8 cellular contexts compared by ENCODE assay signal in genomic region chr9:105157178-105157583, GRCh38.
DNase-seq lines count a peak whose midpoint lies in the region; ATAC-seq and TF ChIP-seq lines count a peak whose summit lies in the region.

No MANE protein-coding gene starts in this region.

- TF ChIP-seq RAD21 in liver (IDR thresholded peaks at IDR 0.05), result peak; percentile 90 to 91

- no peaks in the 10 kb centered on the region for H3K27me3 ChIP-seq in RWPE2 (ENCODE audit: insufficient read depth, poor library complexity, severe bottlenecking)
- H3K27me3 ChIP-seq in liver (ENCODE audit: control insufficient read depth in 4 of 4, insufficient read depth in 4 of 4, low read length in 3 of 4), result no peaks in the 10 kb centered on the region
- no peaks in the 10 kb centered on the region for H3K27me3 ChIP-seq in subcutaneous abdominal adipose tissue (ENCODE audit: control insufficient read depth in 5 of 5, insufficient read depth in 4 of 5, low read length in 5 of 5)

- no peak overlapping the region for H3K9ac ChIP-seq in liver (ENCODE audit: low read depth in 1 of 2, low read length in 2 of 2)
- H3K9ac ChIP-seq in subcutaneous abdominal adipose tissue (ENCODE audit: low read length in 5 of 5), result no peak overlapping the region

- H3K4me1 ChIP-seq in RWPE2 (ENCODE audit: insufficient read depth, poor library complexity, severe bottlenecking) (peaks cover 14% of the 10 kb centered on the region), liver (ENCODE audit: control insufficient read depth in 4 of 4, insufficient read depth in 4 of 4, low read length in 3 of 4) (peaks cover 0 to 3% (median 0%) of the 10 kb centered on the region in 4 donors), subcutaneous abdominal adipose tissue (ENCODE audit: control insufficient read depth in 5 of 5, insufficient read depth in 5 of 5, low read length in 5 of 5) (peaks cover 0 to 7% (median 3%) of the 10 kb centered on the region in 5 donors)

- H3K4me3 ChIP-seq in RWPE2 (ENCODE audit: severe bottlenecking), result no peak overlapping the region
- no peak overlapping the region for H3K4me3 ChIP-seq in coronary artery
- H3K4me3 ChIP-seq in liver (ENCODE audit: low read depth in 1 of 3, low read length in 3 of 3), result no peak overlapping the region
- H3K4me3 ChIP-seq in subcutaneous abdominal adipose tissue (ENCODE audit: low read depth in 1 of 5, low read length in 5 of 5), result no peak overlapping the region

- in situ Hi-C loops in KBM-7 (cut with MboI; ENCODE audit: low pct_unique_long_range_greater_than_20kb, low sequenced_read_pairs), result loop anchor here (25.0 kb wide), 1 partner anchor 255 kb away; no protein-coding TSS in a partner anchor

- 15% methylated on average over 4 of the region's 4 CpGs for WGBS in liver

- H3K9me3 ChIP-seq in RWPE2 (ENCODE audit: severe bottlenecking) (no peaks in the 10 kb centered on the region), liver (ENCODE audit: control insufficient read depth in 4 of 4, low read length in 3 of 4) (no peaks in the 10 kb centered on the region), subcutaneous abdominal adipose tissue (ENCODE audit: control insufficient read depth in 5 of 5, low read length in 5 of 5) (no peaks in the 10 kb centered on the region)

- ATAC-seq in GM21447 (IDR thresholded peaks at IDR 0.05; ENCODE audit: unreplicated experiment), result peak; percentile 81
- ATAC-seq in RWPE2 (ENCODE audit: low read depth), result peak; percentile 78

- peak; percentile 41 for DNase-seq in SKM-1 treated with dmso at 0.1 percent for 144 hours (lab: John Stamatoyannopoulos, UW; ENCODE audit: unreplicated experiment)
- no peak for DNase-seq in SKM-1 (lab: John Stamatoyannopoulos, UW; ENCODE audit: unreplicated experiment)
- DNase-seq in KBM-7, result peak; percentile 56
- DNase-seq in RWPE2 (ENCODE audit: low spot score), result no peak
- DNase-seq in coronary artery (ENCODE audit: low spot score), result peak; percentile 81

- TF ChIP-seq CTCF in RWPE2 (IDR thresholded peaks at IDR 0.05; ENCODE audit: poor library complexity, severe bottlenecking) (peak; percentile 71), coronary artery (IDR thresholded peaks at IDR 0.05) (no peak), liver (IDR thresholded peaks at IDR 0.05; ENCODE audit: low read depth, low read length, missing input control) (peak; percentile 52)

- H3K36me3 ChIP-seq in RWPE2 (ENCODE audit: low read depth) (no peaks in the 10 kb centered on the region), liver (ENCODE audit: control insufficient read depth in 4 of 4, insufficient read depth in 3 of 4, low read depth in 1 of 4, low read length in 3 of 4) (no peaks in the 10 kb centered on the region), subcutaneous abdominal adipose tissue (ENCODE audit: control insufficient read depth in 5 of 5, insufficient read depth in 5 of 5, low read length in 5 of 5) (no peaks in the 10 kb centered on the region)

- H3K27ac ChIP-seq in RWPE2 (ENCODE audit: poor library complexity, severe bottlenecking), result no peak overlapping the region
- peak overlapping the region; percentile 28 to 74 for H3K27ac ChIP-seq in coronary artery
- no peak overlapping the region for H3K27ac ChIP-seq in liver (ENCODE audit: low read depth in 1 of 2, low read length in 2 of 2)
- H3K27ac ChIP-seq in subcutaneous abdominal adipose tissue (ENCODE audit: low read depth, low read length), result peak overlapping the region; percentile 15

TF ChIP-seq in liver, 16 proteins besides CTCF, POLR2A, EP300 and RAD21:
- peak in 1 of 2 donors; percentile 57 for TF ChIP-seq JUND (IDR thresholded peaks at IDR 0.05)
- peak; percentile 53 to 70 for TF ChIP-seq RXRA (IDR thresholded peaks at IDR 0.05)
- peak; percentile 63 for TF ChIP-seq NR2F2 (IDR thresholded peaks at IDR 0.05)
- TF ChIP-seq YY1 (IDR thresholded peaks at IDR 0.05), result no peak
- peak in 1 of 2 donors; percentile 28 for TF ChIP-seq HNF4A (conservative IDR thresholded peaks at IDR 0.05)
- TF ChIP-seq SP1 (IDR thresholded peaks at IDR 0.05), result peak; percentile 24
- no peak for TF ChIP-seq FOXA1 (IDR thresholded peaks at IDR 0.05)
- TF ChIP-seq TAF1 (conservative IDR thresholded peaks at IDR 0.05), result no peak
- TF ChIP-seq ZBTB33 (IDR thresholded peaks at IDR 0.05), result no peak

Comparison
In these comparisons a context has a peak if more than half of its experiments do, and no peak if none do; other contexts are left out.
1. DNase-seq: peak in SKM-1 treated with dmso at 0.1 percent for 144 hours (single experiment), KBM-7 (single experiment) and coronary artery (single experiment); none in SKM-1 (single experiment) and RWPE2 (single experiment).
2. H3K27ac ChIP-seq: peak in coronary artery (2 of 2) and subcutaneous abdominal adipose tissue (single experiment); none in RWPE2 (single experiment) and liver (0 of 2).